Comparison of ENCODE assay signal across 8 cellular contexts in the genomic region with DNA sequence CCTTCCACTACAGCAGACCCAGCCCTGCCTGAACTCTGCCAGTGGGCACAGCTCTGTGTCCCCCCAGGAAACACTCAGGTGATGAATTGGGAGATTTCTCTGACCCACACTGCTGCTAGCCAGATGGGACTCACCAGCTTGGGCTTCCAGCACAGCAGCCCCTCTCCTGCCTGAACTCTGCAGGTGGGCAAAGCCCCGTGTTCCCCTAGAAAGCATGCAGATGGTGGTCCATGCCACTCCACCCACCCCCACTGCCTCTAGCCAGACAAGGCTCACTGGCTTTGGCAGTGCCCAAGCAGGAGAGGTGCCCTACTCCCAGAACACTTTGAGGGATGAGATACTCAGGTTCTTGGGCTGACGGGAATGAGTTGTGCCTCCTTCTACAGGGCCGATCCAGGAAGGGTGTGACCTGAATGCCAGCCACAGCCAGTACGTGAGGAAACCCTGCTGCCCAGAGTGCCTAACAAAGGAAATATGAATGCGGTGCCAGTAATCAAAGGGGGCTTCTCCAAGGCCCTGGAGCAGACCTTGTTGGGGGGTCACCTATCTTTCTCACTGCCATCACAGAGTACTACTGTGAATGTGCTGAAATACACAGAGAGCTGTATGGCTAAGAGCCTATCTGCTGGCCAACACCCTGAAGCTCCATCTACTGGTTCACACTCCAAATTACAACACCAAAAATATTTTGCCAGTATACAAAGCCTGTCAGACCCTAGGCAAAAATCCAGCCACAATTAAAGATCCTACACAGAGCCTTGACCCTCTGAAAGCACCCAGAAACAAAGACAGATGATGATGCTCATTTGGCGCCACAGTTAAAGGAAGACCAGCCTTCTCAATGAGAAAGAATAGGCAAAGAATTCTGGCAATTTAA.
DNase-seq lines count a peak whose midpoint lies in the region; ATAC-seq, FAIRE-seq and TF ChIP-seq lines count a peak whose summit lies in the region.

No MANE protein-coding gene starts in this region.

- FAIRE-seq in bronchial epithelial cell (lab: Jason Lieb, UNC), result no peak

- no peak overlapping the region for H3K4me3 ChIP-seq in bronchial epithelial cell (ENCODE audit: low read depth, low read length)

- peak overlapping the region; percentile 50 for H3K4me3 Mint-ChIP-seq in CD4-positive, alpha-beta T cell
- no peak overlapping the region for H3K4me3 Mint-ChIP-seq in natural killer cell treated with Interleukin-12 subunit alpha and Interleukin-12 subunit beta and Interleukin-15 and Interleukin-18, amount 100 ng/mL, for 72 hours

- POLR2A ChIA-PET in CD4-positive, alpha-beta T cell (lab: Charles Lee), result interaction anchor here (1.1 to 1.4 kb wide), 3 partner anchors 33 to 326 kb away, joined by 3 to 4 read pairs (median 3); no protein-coding TSS in a partner anchor

- DNase-seq in CD4-positive, alpha-beta T cell, result no peak
- DNase-seq in NOMO-1 treated with dmso at 0.1 percent for 144 hours (lab: John Stamatoyannopoulos, UW; ENCODE audit: unreplicated experiment) (peak; percentile 12), bronchial epithelial cell (ENCODE audit: low read depth) (peak; percentile 41)
- DNase-seq in natural killer cell treated with Interleukin-12 subunit alpha and Interleukin-12 subunit beta and Interleukin-15 and Interleukin-18, amount 100 ng/mL, for 72 hours (ENCODE audit: low spot score), result no peak
- no peak for DNase-seq in stimulated activated CD4-positive, alpha-beta T cell treated with anti-CD3 and anti-CD28 coated beads, Interleukin-15, amount 100 ng/mL, for 24 hours

- peak; percentile 72 for ATAC-seq in CD4-positive, alpha-beta T cell (ENCODE audit: poor library complexity)
- peak; percentile 95 for ATAC-seq in GM19351 (IDR thresholded peaks at IDR 0.05; ENCODE audit: unreplicated experiment)
- ATAC-seq in natural killer cell treated with Interleukin-12 subunit alpha and Interleukin-12 subunit beta and Interleukin-15 and Interleukin-18, amount 100 ng/mL, for 72 hours, result peak; percentile 79 to 83
- ATAC-seq in GM21515 (IDR thresholded peaks at IDR 0.05; ENCODE audit: unreplicated experiment), result no peak
- no peak for ATAC-seq in GM18858 (IDR thresholded peaks at IDR 0.05; ENCODE audit: unreplicated experiment)

- no peaks in the 10 kb centered on the region for H3K27me3 Mint-ChIP-seq in CD4-positive, alpha-beta T cell
- H3K27me3 Mint-ChIP-seq in natural killer cell treated with Interleukin-12 subunit alpha and Interleukin-12 subunit beta and Interleukin-15 and Interleukin-18, amount 100 ng/mL, for 72 hours, result no peaks in the 10 kb centered on the region

- no peak overlapping the region for H3K27ac Mint-ChIP-seq in CD4-positive, alpha-beta T cell
- no peak overlapping the region for H3K27ac Mint-ChIP-seq in natural killer cell treated with Interleukin-12 subunit alpha and Interleukin-12 subunit beta and Interleukin-15 and Interleukin-18, amount 100 ng/mL, for 72 hours

- TF ChIP-seq CTCF in CD4-positive, alpha-beta T cell (IDR thresholded peaks at IDR 0.05), result peak; percentile 42
- TF ChIP-seq CTCF in bronchial epithelial cell (IDR thresholded peaks at IDR 0.05; ENCODE audit: insufficient read depth, low read length, severe bottlenecking), result peak; percentile 46

- CTCF ChIA-PET in CD4-positive, alpha-beta T cell (lab: Charles Lee), result interaction anchor here (0.7 to 0.8 kb wide), 3 partner anchors 27 to 151 kb away, joined by 3 read pairs; no protein-coding TSS in a partner anchor

- H3K27me3 ChIP-seq in CD4-positive, alpha-beta T cell (ENCODE audit: control insufficient read depth, insufficient read depth, low read length), result no peaks in the 10 kb centered on the region
- H3K27me3 ChIP-seq in bronchial epithelial cell (ENCODE audit: control insufficient read depth, insufficient read depth, low read length), result no peaks in the 10 kb centered on the region

- H3K4me1 Mint-ChIP-seq in CD4-positive, alpha-beta T cell (ENCODE audit: low read depth), result peaks cover 17% of the 10 kb centered on the region
- peaks cover 9 to 10% of the 10 kb centered on the region in 2 donors for H3K4me1 Mint-ChIP-seq in natural killer cell treated with Interleukin-12 subunit alpha and Interleukin-12 subunit beta and Interleukin-15 and Interleukin-18, amount 100 ng/mL, for 72 hours (ENCODE audit: low read depth in 2 of 2)

- H3K27ac ChIP-seq in CD4-positive, alpha-beta T cell (ENCODE audit: low read depth, low read length), result no peak overlapping the region

- intact Hi-C loops in CD4-positive, alpha-beta T cell (cut with DNase I, micrococcal nuclease), result loop anchor here (2.0 to 10.0 kb wide), 3 partner anchors 35 to 325 kb away; a partner anchor contains a TSS

- no peaks in the 10 kb centered on the region for H3K36me3 Mint-ChIP-seq in CD4-positive, alpha-beta T cell (ENCODE audit: low read depth)
- H3K36me3 Mint-ChIP-seq in natural killer cell treated with Interleukin-12 subunit alpha and Interleukin-12 subunit beta and Interleukin-15 and Interleukin-18, amount 100 ng/mL, for 72 hours, result no peaks in the 10 kb centered on the region

- H3K9me3 Mint-ChIP-seq in CD4-positive, alpha-beta T cell, result peaks cover 3% of the 10 kb centered on the region
- no peaks in the 10 kb centered on the region for H3K9me3 Mint-ChIP-seq in natural killer cell treated with Interleukin-12 subunit alpha and Interleukin-12 subunit beta and Interleukin-15 and Interleukin-18, amount 100 ng/mL, for 72 hours

- H3K36me3 ChIP-seq in bronchial epithelial cell (ENCODE audit: control insufficient read depth, insufficient read depth, low read length), result no peaks in the 10 kb centered on the region

- no peaks in the 10 kb centered on the region for H3K9me3 ChIP-seq in CD4-positive, alpha-beta T cell (ENCODE audit: control insufficient read depth, low read length)

Comparison
In these comparisons a context has a peak if more than half of its experiments do, and no peak if none do; other contexts are left out.
1. ATAC-seq: peak in CD4-positive, alpha-beta T cell (single experiment), GM19351 (single experiment) and natural killer cell treated with Interleukin-12 subunit alpha and Interleukin-12 subunit beta and Interleukin-15 and Interleukin-18, amount 100 ng/mL, for 72 hours (2 of 2); none in GM21515 (single experiment) and GM18858 (single experiment).
2. DNase-seq: peak in NOMO-1 treated with dmso at 0.1 percent for 144 hours (single experiment) and bronchial epithelial cell (single experiment); none in CD4-positive, alpha-beta T cell (0 of 10), natural killer cell treated with Interleukin-12 subunit alpha and Interleukin-12 subunit beta and Interleukin-15 and Interleukin-18, amount 100 ng/mL, for 72 hours (single experiment) and stimulated activated CD4-positive, alpha-beta T cell treated with anti-CD3 and anti-CD28 coated beads, Interleukin-15, amount 100 ng/mL, for 24 hours (single experiment).